In genomic region chr12:55681142-55682077, GRCh38 we compare ENCODE assay signal across 8 cellular contexts. TPM values are rescaled to one million over a fixed set of nuclear protein-coding genes. Genes with fewer than 3 reads are reported as not detected.
A peak's percentile ranks its signal among the peaks of the same experiment; 100 is the strongest.
DNase-seq lines count a peak whose midpoint lies in the region; ATAC-seq and TF ChIP-seq lines count a peak whose summit lies in the region.

No MANE protein-coding gene starts in this region.

- POLR2A ChIA-PET in HEK293 (lab: Yijun Ruan, JAX) = interaction anchor here (0.5 to 2.1 kb wide), 8 partner anchors 18 to 515 kb away, joined by 3 to 12 read pairs (median 3); partner anchors contain the start of genes BLOC1S1, DNAJC14 and ITGA7

- H3K79me2 ChIP-seq in fibroblast of lung (ENCODE audit: control insufficient read depth, insufficient read depth, low read length) = no peaks in the 10 kb centered on the region

- H3K4me1 ChIP-seq in HEK293 (ENCODE audit: control insufficient read depth, insufficient read depth, low read length) (no peaks in the 10 kb centered on the region), fibroblast of lung (ENCODE audit: control insufficient read depth, extremely low read depth, insufficient read depth, low read length) (no peaks in the 10 kb centered on the region)

- peak overlapping the region; percentile 49 to 93 (median 76) for H3K4me3 Mint-ChIP-seq in naive B cell

- peak overlapping the region; percentile 26 for H3K4me3 ChIP-seq in HEK293 (ENCODE audit: low read depth, low read length)
- H3K4me3 ChIP-seq in fibroblast of lung (replicated peaks in 1 of 4; ENCODE audit: control extremely low read depth in 1 of 4, insufficient read depth in 1 of 4, low read depth in 3 of 4, low read length in 4 of 4) = peak overlapping the region in 2 of 4 experiments; percentile 20 to 37

- CTCF ChIA-PET in HEK293 (lab: Yijun Ruan, JAX) = interaction anchor here (0.6 to 1.4 kb wide), 21 partner anchors 9 to 775 kb away, joined by 3 to 17 read pairs (median 4); partner anchors contain the start of genes BLOC1S1 and RDH5

- H3K27me3 Mint-ChIP-seq in naive B cell = no peaks in the 10 kb centered on the region

- H3K4me1 Mint-ChIP-seq in naive B cell = peaks cover 33 to 46% (median 35%) of the 10 kb centered on the region in 3 donors

- H3K27ac ChIP-seq in HEK293 (ENCODE audit: extremely low read depth, low read depth, low read length) (no peak overlapping the region; the same call in 1 of the 2 replicates), fibroblast of lung (ENCODE audit: insufficient read depth, low read length) (no peak overlapping the region)

- H3K36me3 ChIP-seq in HEK293 (ENCODE audit: control insufficient read depth in 2 of 2, insufficient read depth in 1 of 2, low read length in 2 of 2) = peaks cover 0 to 3% of the 10 kb centered on the region in 2 experiments; a peak in 1 of 3 replicates
- H3K36me3 ChIP-seq in fibroblast of lung (ENCODE audit: control insufficient read depth, insufficient read depth, low read length) = no peaks in the 10 kb centered on the region

- no peaks in the 10 kb centered on the region for H3K36me3 Mint-ChIP-seq in naive B cell

- ATAC-seq in naive B cell (ENCODE audit: low read depth in 2 of 2) = peak; percentile 41 to 58
- ATAC-seq in GM21737 (IDR thresholded peaks at IDR 0.05; ENCODE audit: unreplicated experiment) = no peak
- no peak for ATAC-seq in GM19324 (IDR thresholded peaks at IDR 0.05; ENCODE audit: low FRiP score, unreplicated experiment)
- no peak for ATAC-seq in GM18520 (IDR thresholded peaks at IDR 0.05; ENCODE audit: unreplicated experiment)

- H3K9me3 Mint-ChIP-seq in naive B cell = no peaks in the 10 kb centered on the region

- peak overlapping the region in 4 of 6 donors; percentile 32 to 91 (median 81) for H3K27ac Mint-ChIP-seq in naive B cell

- no peaks in the 10 kb centered on the region for H4K20me1 ChIP-seq in fibroblast of lung (ENCODE audit: control insufficient read depth, extremely low read depth, insufficient read depth, low read length)

- DNase-seq in COR-L47 (lab: John Stamatoyannopoulos, UW) = peak; percentile 25
- peak; percentile 46 for DNase-seq in RPMI8226
- DNase-seq in fibroblast of lung (ENCODE audit: low read depth in 2 of 2) = peak; percentile 44 to 71
- no peak for DNase-seq in naive B cell

- peak overlapping the region; percentile 62 for H2AFZ ChIP-seq in fibroblast of lung (ENCODE audit: low read length)

- no peaks in the 10 kb centered on the region for H3K27me3 ChIP-seq in fibroblast of lung (ENCODE audit: control insufficient read depth, insufficient read depth, low read length)

- peak overlapping the region; percentile 84 for H3K4me2 ChIP-seq in fibroblast of lung (ENCODE audit: extremely low read depth, insufficient read depth, low read length)

- H3K9ac ChIP-seq in fibroblast of lung (ENCODE audit: insufficient read depth, low read length) = no peak overlapping the region

- H3K9me3 ChIP-seq in HEK293 (ENCODE audit: control insufficient read depth, insufficient read depth, low read depth, low read length) = no peaks in the 10 kb centered on the region
- H3K9me3 ChIP-seq in fibroblast of lung (ENCODE audit: control insufficient read depth, insufficient read depth, low read depth, low read length) = no peaks in the 10 kb centered on the region

- peak; percentile 95 for TF ChIP-seq CTCF in HEK293 (tag by site-specific recombination; IDR thresholded peaks at IDR 0.05)
- TF ChIP-seq CTCF in fibroblast of lung (conservative IDR thresholded peaks at IDR 0.05 in 1 of 2, IDR thresholded peaks at IDR 0.05 in 1 of 2; ENCODE audit: low read depth in 1 of 2, low read length in 2 of 2) = peak; percentile 29 to 47

TF ChIP-seq in HEK293, 187 proteins besides CTCF, POLR2A, EP300 and RAD21 (continues in another document):
- TF ChIP-seq GLIS1 (tag by site-specific recombination; IDR thresholded peaks at IDR 0.05) (peak; percentile 67), ZNF354C (tag by site-specific recombination; IDR thresholded peaks at IDR 0.05; ENCODE audit: borderline replicate concordance, low read depth) (no peak), ZNF585B (tag by site-specific recombination; IDR thresholded peaks at IDR 0.05) (no peak), ZNF274 (IDR thresholded peaks at IDR 0.05; ENCODE audit: low read length) (no peak), ZNF274 (tag by site-specific recombination; IDR thresholded peaks at IDR 0.05; ENCODE audit: borderline replicate concordance) (no peak), ZNF10 (tag by site-specific recombination; IDR thresholded peaks at IDR 0.05) (no peak), ZNF174 (tag by site-specific recombination; IDR thresholded peaks at IDR 0.05) (no peak), ZBTB7A (tag by site-specific recombination; IDR thresholded peaks at IDR 0.05; ENCODE audit: low read depth) (no peak), ZBTB6 (tag by site-specific recombination; IDR thresholded peaks at IDR 0.05) (0 out of 2 replicates have a peak, but pooled peaks have one; percentile 4), ZNF112 (tag by site-specific recombination; IDR thresholded peaks at IDR 0.05) (no peak), ZNF623 (tag by site-specific recombination; IDR thresholded peaks at IDR 0.05) (no peak), REPIN1 (tag by site-specific recombination; IDR thresholded peaks at IDR 0.05; ENCODE audit: low read depth) (no peak), WT1 (tag by site-specific recombination; IDR thresholded peaks at IDR 0.05) (no peak; the same call in none of the 2 replicates), ZNF266 (tag by site-specific recombination; IDR thresholded peaks at IDR 0.05; ENCODE audit: low read depth) (no peak), ZFP41 (tag by site-specific recombination; IDR thresholded peaks at IDR 0.05; ENCODE audit: borderline replicate concordance) (no peak), ZNF157 (tag by site-specific recombination; IDR thresholded peaks at IDR 0.05) (no peak; the same call in 1 of the 2 replicates), ZEB2 (tag by site-specific recombination; IDR thresholded peaks at IDR 0.05) (peak; percentile 68), OVOL3 (tag by site-specific recombination; IDR thresholded peaks at IDR 0.05) (no peak), ZFHX2 (tag by site-specific recombination; conservative IDR thresholded peaks at IDR 0.05) (peak; percentile 100)

RNA-seq across cellular contexts. Expression of gene ITGA7, which starts 26.3 kb away (rescaled TPM):
- total RNA-seq in fibroblast of lung = 40.3 and 130 TPM in 2 replicates
- polyA plus RNA-seq in fibroblast of lung (42.7 and 46.4 TPM in 2 replicates), naive B cell (ENCODE audit: low read depth in 6 of 6) (under 1 TPM in 2 of 6 donors, not detected in 4; 0.14 to 0.36 TPM)
- 69.4 and 83.1 TPM in 2 replicates for polyA plus RNA-seq in fibroblast of lung (2012)
- polyA minus RNA-seq in fibroblast of lung (ENCODE audit: low replicate concordance) = 129 and 132 TPM in 2 replicates

RNA-seq across cellular contexts. Expression of gene BLOC1S1, which starts 34.4 kb away (rescaled TPM):
- total RNA-seq in fibroblast of lung = 90.9 and 103 TPM in 2 replicates
- polyA plus RNA-seq in fibroblast of lung = 163 and 240 TPM in 2 replicates
- 197 and 272 TPM in 2 replicates for polyA plus RNA-seq in fibroblast of lung (2012)
- 56.6 and 74.8 TPM in 2 replicates for polyA minus RNA-seq in fibroblast of lung (ENCODE audit: low replicate concordance)
- polyA plus RNA-seq in naive B cell (ENCODE audit: low read depth in 6 of 6) = 100 to 1,000 TPM; 152 to 259 (median 180) TPM

RNA-seq across cellular contexts. Expression of gene RDH5, which starts 38.8 kb away (rescaled TPM):
- 12.1 and 49.2 TPM in 2 replicates for total RNA-seq in fibroblast of lung
- polyA plus RNA-seq in fibroblast of lung = 11.1 and 16.7 TPM in 2 replicates
- 12.2 and 18.0 TPM in 2 replicates for polyA plus RNA-seq in fibroblast of lung (2012)
- 5.8 and 17.1 TPM in 2 replicates for polyA minus RNA-seq in fibroblast of lung (ENCODE audit: low replicate concordance)
- polyA plus RNA-seq in naive B cell (ENCODE audit: low read depth in 6 of 6) = 1 to 10 TPM in 3 of 6 donors, under 1 TPM in 2, not detected in 1; 0.61 to 3.1 (median 1.3) TPM

RNA-seq across cellular contexts. Expression of gene OR10P1, which starts 44.7 kb away (rescaled TPM):
- total RNA-seq in fibroblast of lung = not detected in 2 replicates
- polyA plus RNA-seq in fibroblast of lung = not detected in 2 replicates
- not detected in 2 replicates for polyA plus RNA-seq in fibroblast of lung (2012)
- polyA minus RNA-seq in fibroblast of lung (ENCODE audit: low replicate concordance) = not detected in 2 replicates
- polyA plus RNA-seq in naive B cell (ENCODE audit: low read depth in 6 of 6) = not detected

RNA-seq across cellular contexts. Expression of gene CD63, which starts 47.4 kb away (rescaled TPM):
- total RNA-seq in fibroblast of lung = 3,001 and 3,424 TPM in 2 replicates
- 2,890 and 3,456 TPM in 2 replicates for polyA plus RNA-seq in fibroblast of lung
- 2,634 and 2,984 TPM in 2 replicates for polyA plus RNA-seq in fibroblast of lung (2012)
- polyA minus RNA-seq in fibroblast of lung (ENCODE audit: low replicate concordance) = 405 and 549 TPM in 2 replicates
- polyA plus RNA-seq in naive B cell (ENCODE audit: low read depth in 6 of 6) = 100 to 1,000 TPM; 115 to 150 (median 142) TPM

Comparison
In these comparisons a context has a peak if more than half of its experiments do, and no peak if none do; other contexts are left out.
1. ATAC-seq: peak in naive B cell (2 of 2); none in GM21737 (single experiment), GM19324 (single experiment) and GM18520 (single experiment).
2. RNA of gene ITGA7, which starts 26.3 kb away (polyA plus RNA-seq): 42.7 to 83.1 TPM in fibroblast of lung; 0.14 to 0.36 TPM in naive B cell; every median in the first group is over 10 times any median in the second.